ENCODE assay signal across 16 cellular contexts in the genomic region with DNA sequence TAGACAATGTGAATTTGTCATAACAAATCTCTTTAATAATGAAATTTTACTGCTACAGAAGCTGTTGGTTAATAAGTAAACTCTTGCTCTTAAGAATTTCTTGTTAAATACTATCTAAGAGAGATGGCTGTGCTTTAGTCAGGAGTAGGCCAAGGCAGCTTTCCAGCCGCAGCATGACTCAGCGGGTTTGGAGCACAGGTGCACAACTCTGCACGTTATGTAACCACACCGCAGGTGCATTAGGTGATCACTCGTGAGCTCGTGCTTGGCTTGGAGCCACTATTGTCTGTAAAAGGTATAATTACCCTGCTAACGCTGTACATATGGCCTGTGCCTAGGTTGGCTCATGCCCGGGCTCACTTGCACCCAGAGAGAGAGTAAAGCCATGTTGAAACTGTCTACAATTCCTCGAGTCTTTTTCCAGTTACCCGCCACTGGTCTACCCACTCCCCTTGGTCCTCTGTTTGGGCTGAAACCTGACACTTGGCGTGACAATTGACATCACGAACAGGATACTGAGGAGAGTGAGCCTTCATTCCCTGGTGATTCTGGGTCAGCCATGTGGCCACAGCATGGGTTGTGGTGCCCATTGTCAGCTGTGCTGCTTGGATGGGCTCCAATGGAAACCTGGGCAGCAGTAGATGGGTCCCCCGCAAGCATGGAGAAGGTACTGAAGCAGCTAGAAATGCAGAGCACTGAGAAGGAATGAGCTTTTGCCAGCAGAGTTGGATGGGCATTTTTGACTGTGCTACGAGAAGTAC. TPM values are rescaled to one million over a fixed set of nuclear protein-coding genes. Genes with fewer than 3 reads are reported as not detected.
DNase-seq lines count a peak whose midpoint lies in the region; ATAC-seq and TF ChIP-seq lines count a peak whose summit lies in the region.
"Had no signal": no experiment of that assay in that cellular context is flagged by ENCODE, and none has a peak within 500 bp of the region (broad histone marks: within the 10 kb centered on the region; RNA-seq: fewer than 3 reads in every experiment).

No MANE protein-coding gene starts in this region.

- DNase-seq in OCI-LY7 (ENCODE audit: low spot score) (peak; percentile 58), foreskin keratinocyte (peak; percentile 53 to 58), progenitor cell of endocrine pancreas (ENCODE audit: low spot score, unreplicated experiment) (no peak)
- DNase-seq: activated CD8-positive, alpha-beta memory T cell treated with anti-CD3 and anti-CD28 coated beads, Interleukin-2, amount 50 U/mL, for 4 hours; Karpas-422; NCI-H82 had no signal

- H3K36me3 ChIP-seq in KMS-11 (ENCODE audit: insufficient read depth) (no peaks in the 10 kb centered on the region), OCI-LY7 (ENCODE audit: insufficient read depth, low read length) (peaks cover 81% of the 10 kb centered on the region)
- H3K36me3 ChIP-seq: right atrium auricular region had no signal

- peak overlapping the region; percentile 74 for H3K27ac ChIP-seq in KMS-11
- H3K27ac ChIP-seq in OCI-LY7 (ENCODE audit: low read depth, low read length, poor library complexity, severe bottlenecking) = no peak overlapping the region
- H3K27ac ChIP-seq in foreskin keratinocyte = no peak overlapping the region
- H3K27ac ChIP-seq: BLaER1, right atrium auricular region had no signal

- intact Hi-C loops in OCI-LY7 (cut with micrococcal nuclease; ENCODE audit: unreplicated experiment) = no loop called here

- no peaks in the 10 kb centered on the region for H3K27me3 Mint-ChIP-seq in progenitor cell of endocrine pancreas
- H3K27me3 Mint-ChIP-seq in activated T-helper 17 cell treated with anti-CD3 and anti-CD28 coated beads, Interleukin-2, amount 50 U/mL, for 72 hours = no peaks in the 10 kb centered on the region
- H3K27me3 Mint-ChIP-seq: activated naive CD4-positive, alpha-beta T cell treated with anti-CD3 and anti-CD28 coated beads, Interleukin-2, amount 50 U/mL, for 24 hours had no signal

- H2AFZ ChIP-seq in KMS-11 (ENCODE audit: low read depth) (no peak overlapping the region), OCI-LY7 (ENCODE audit: low read length) (no peak overlapping the region)

- H3K9me3 Mint-ChIP-seq in progenitor cell of endocrine pancreas (ENCODE audit: low read depth) = peaks cover 7% of the 10 kb centered on the region
- H3K9me3 Mint-ChIP-seq in activated T-helper 17 cell treated with anti-CD3 and anti-CD28 coated beads, Interleukin-2, amount 50 U/mL, for 72 hours = no peaks in the 10 kb centered on the region
- H3K9me3 Mint-ChIP-seq: activated naive CD4-positive, alpha-beta T cell treated with anti-CD3 and anti-CD28 coated beads, Interleukin-2, amount 50 U/mL, for 24 hours; T-helper 2 cell treated with Interferon-gamma antibody and Interleukin-4, amounts not matched to agents 5 μg/mL and 100 μg/mL, for 36 hours had no signal

- no peaks in the 10 kb centered on the region for H4K20me1 ChIP-seq in KMS-11 (ENCODE audit: insufficient read depth)
- no peaks in the 10 kb centered on the region for H4K20me1 ChIP-seq in OCI-LY7 (ENCODE audit: insufficient read depth, low read length)
- H4K20me1 ChIP-seq: BLaER1 had no signal

- peak overlapping the region; percentile 30; the same call in 1 of the 2 replicates for H3K9ac ChIP-seq in KMS-11
- H3K9ac ChIP-seq: BLaER1 had no signal

- no peak overlapping the region; the same call in 1 of the 2 replicates for H3K4me2 ChIP-seq in KMS-11
- no peak overlapping the region for H3K4me2 ChIP-seq in OCI-LY7 (ENCODE audit: low read length)
- H3K4me2 ChIP-seq: BLaER1 had no signal

- TF ChIP-seq CTCF in KMS-11 (conservative IDR thresholded peaks at IDR 0.05; ENCODE audit: low read depth, low read length) = no peak
- TF ChIP-seq CTCF in OCI-LY7 (conservative IDR thresholded peaks at IDR 0.05; ENCODE audit: low read length) = no peak
- TF ChIP-seq CTCF in foreskin keratinocyte (conservative IDR thresholded peaks at IDR 0.05) = no peak
- no peak for TF ChIP-seq CTCF in progenitor cell of endocrine pancreas (IDR thresholded peaks at IDR 0.05; ENCODE audit: unreplicated experiment)

- H3K9me2 ChIP-seq in OCI-LY7 (ENCODE audit: insufficient read depth, low read length) = no peaks in the 10 kb centered on the region

- no peak for TF ChIP-seq POLR2A in GM18505 (IDR thresholded peaks at IDR 0.05; ENCODE audit: borderline replicate concordance, extremely low read depth, insufficient read depth, insufficient read length)

- H3K27me3 ChIP-seq in KMS-11 (ENCODE audit: insufficient read depth, low read depth) = no peaks in the 10 kb centered on the region
- no peaks in the 10 kb centered on the region for H3K27me3 ChIP-seq in foreskin keratinocyte
- H3K27me3 ChIP-seq: BLaER1, right atrium auricular region had no signal

- no peak overlapping the region for H3K4me3 Mint-ChIP-seq in progenitor cell of endocrine pancreas (ENCODE audit: low read depth)
- H3K4me3 Mint-ChIP-seq in activated T-helper 17 cell treated with anti-CD3 and anti-CD28 coated beads, Interleukin-2, amount 50 U/mL, for 72 hours = no peak overlapping the region
- H3K4me3 Mint-ChIP-seq: activated naive CD4-positive, alpha-beta T cell treated with anti-CD3 and anti-CD28 coated beads, Interleukin-2, amount 50 U/mL, for 24 hours; neural crest cell; T-helper 2 cell treated with Interferon-gamma antibody and Interleukin-4, amounts not matched to agents 5 μg/mL and 100 μg/mL, for 36 hours had no signal

- BruUV-seq in OCI-LY7 (replicated peaks; lab: Mats Ljungman, UMichigan) = no TSS peak

- H3K9me3 ChIP-seq in OCI-LY7 (ENCODE audit: low read length) = peaks cover 36% of the 10 kb centered on the region
- H3K9me3 ChIP-seq: right atrium auricular region had no signal

- POLR2A ChIA-PET in OCI-LY7 (lab: Charles Lee) = interaction anchor here (0.5 to 1.1 kb wide), 4 partner anchors 10 to 95 kb away, joined by 3 to 4 read pairs (median 4); no protein-coding TSS in a partner anchor

- H3K4me1 ChIP-seq in KMS-11 (ENCODE audit: low read depth, poor library complexity, severe bottlenecking) = peaks cover 28% of the 10 kb centered on the region
- H3K4me1 ChIP-seq in OCI-LY7 (ENCODE audit: insufficient read depth, low read length, poor library complexity, severe bottlenecking) = no peaks in the 10 kb centered on the region
- no peaks in the 10 kb centered on the region for H3K4me1 ChIP-seq in foreskin keratinocyte
- H3K4me1 ChIP-seq: right atrium auricular region had no signal

- no peaks in the 10 kb centered on the region for H3K4me1 Mint-ChIP-seq in progenitor cell of endocrine pancreas (ENCODE audit: low read depth)
- H3K4me1 Mint-ChIP-seq in activated T-helper 17 cell treated with anti-CD3 and anti-CD28 coated beads, Interleukin-2, amount 50 U/mL, for 72 hours = no peaks in the 10 kb centered on the region
- H3K4me1 Mint-ChIP-seq: activated naive CD4-positive, alpha-beta T cell treated with anti-CD3 and anti-CD28 coated beads, Interleukin-2, amount 50 U/mL, for 24 hours; neural crest cell had no signal

- peaks cover 15% of the 10 kb centered on the region for H3K36me3 Mint-ChIP-seq in progenitor cell of endocrine pancreas (ENCODE audit: insufficient read depth)
- peaks cover 22% of the 10 kb centered on the region for H3K36me3 Mint-ChIP-seq in activated T-helper 17 cell treated with anti-CD3 and anti-CD28 coated beads, Interleukin-2, amount 50 U/mL, for 72 hours (ENCODE audit: low read depth)

- ATAC-seq in foreskin keratinocyte (peak; percentile 94), GM18520 (IDR thresholded peaks at IDR 0.05; ENCODE audit: unreplicated experiment) (no peak), GM18505 (IDR thresholded peaks at IDR 0.05; ENCODE audit: unreplicated experiment) (no peak), GM18498 (IDR thresholded peaks at IDR 0.05; ENCODE audit: unreplicated experiment) (no peak)
- ATAC-seq in activated T-helper 17 cell treated with anti-CD3 and anti-CD28 coated beads, Interleukin-2, amount 50 U/mL, for 72 hours (replicated peaks) = no peak

- H3K79me2 ChIP-seq in KMS-11 (ENCODE audit: insufficient read depth, low read depth) = no peaks in the 10 kb centered on the region
- no peaks in the 10 kb centered on the region for H3K79me2 ChIP-seq in OCI-LY7 (ENCODE audit: insufficient read depth, low read depth, low read length)

- peak overlapping the region; percentile 49 for H3K27ac Mint-ChIP-seq in progenitor cell of endocrine pancreas
- no peak overlapping the region for H3K27ac Mint-ChIP-seq in activated T-helper 17 cell treated with anti-CD3 and anti-CD28 coated beads, Interleukin-2, amount 50 U/mL, for 72 hours
- H3K27ac Mint-ChIP-seq: activated naive CD4-positive, alpha-beta T cell treated with anti-CD3 and anti-CD28 coated beads, Interleukin-2, amount 50 U/mL, for 24 hours; T-helper 2 cell treated with Interferon-gamma antibody and Interleukin-4, amounts not matched to agents 5 μg/mL and 100 μg/mL, for 36 hours had no signal

- H3K4me3 ChIP-seq in KMS-11 (IDR thresholded peaks at IDR 0.05; ENCODE audit: insufficient read depth, low read depth, low read length) (no peak overlapping the region), OCI-LY7 (ENCODE audit: low read depth, low read length, poor library complexity, severe bottlenecking) (no peak overlapping the region)
- H3K4me3 ChIP-seq: BLaER1, right atrium auricular region had no signal

- CTCF ChIA-PET in OCI-LY7 (lab: Charles Lee; ENCODE audit: unreplicated experiment) = interaction anchor here (1.5 kb wide), 1 partner anchor 46 kb away, joined by 4 read pairs; the partner anchor contains the start of gene ZCCHC4

RNA-seq across cellular contexts. Expression of gene ANAPC4, which starts 18.4 kb away (rescaled TPM):
- total RNA-seq in OCI-LY7 (2014; rRNA removed; shearing (Covaris generic)) = 32.7 and 36.1 TPM in 2 replicates
- 47.6 and 50.6 TPM in 2 replicates for total RNA-seq in OCI-LY7 (2022)
- 25.1 and 26.0 TPM in 2 replicates for total RNA-seq in foreskin keratinocyte
- 10.9 and 12.6 TPM in 2 replicates for polyA plus RNA-seq in foreskin keratinocyte
- total RNA-seq in progenitor cell of endocrine pancreas = 39.5 and 48.4 TPM in 2 replicates
- 10 to 100 TPM; 34.9 to 54.4 TPM for total RNA-seq in activated T-helper 17 cell treated with anti-CD3 and anti-CD28 coated beads, Interleukin-2, amount 50 U/mL, for 72 hours

RNA-seq across cellular contexts. Expression of gene ZCCHC4, which starts 46.1 kb away (rescaled TPM):
- total RNA-seq in OCI-LY7 (2014; rRNA removed; shearing (Covaris generic)) = 12.4 and 14.9 TPM in 2 replicates
- total RNA-seq in OCI-LY7 (2022) (15.2 and 15.5 TPM in 2 replicates), foreskin keratinocyte (8.8 and 10.1 TPM in 2 replicates), progenitor cell of endocrine pancreas (12.1 and 12.7 TPM in 2 replicates)
- polyA plus RNA-seq in foreskin keratinocyte = 4.4 and 5.8 TPM in 2 replicates
- total RNA-seq in activated T-helper 17 cell treated with anti-CD3 and anti-CD28 coated beads, Interleukin-2, amount 50 U/mL, for 72 hours = 10 to 100 TPM; 12.7 to 17.2 TPM
